30 cellular contexts compared by ENCODE assay signal in the genomic region with DNA sequence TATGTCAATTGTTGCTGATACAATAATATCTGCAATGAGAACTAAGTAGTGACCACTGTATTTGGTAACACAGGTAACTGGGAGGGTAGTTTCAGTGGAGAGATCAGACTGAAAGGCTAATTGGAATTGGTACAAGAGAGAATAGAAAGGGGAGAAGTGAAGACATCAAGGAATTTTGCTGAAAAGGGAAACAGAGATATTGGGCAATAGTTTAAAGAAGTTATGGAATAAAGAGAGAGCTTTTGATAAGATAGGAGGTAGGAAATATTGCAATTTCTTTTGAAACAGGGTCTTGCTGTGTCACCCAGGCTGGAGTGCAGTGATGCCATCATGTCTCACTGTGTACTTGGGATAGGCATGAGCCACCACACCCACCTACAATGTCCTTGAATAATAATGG. TPM values are rescaled to one million over a fixed set of nuclear protein-coding genes. Genes with fewer than 3 reads are reported as not detected.
"Had no signal": no experiment of that assay in that cellular context is flagged by ENCODE, and none has a peak within 500 bp of the region (broad histone marks: within the 10 kb centered on the region; RNA-seq: fewer than 3 reads in every experiment).

No MANE protein-coding gene starts in this region.

- H3K27me3 Mint-ChIP-seq: naive thymus-derived CD4-positive, alpha-beta T cell; progenitor cell of endocrine pancreas; stimulated activated memory B cell treated with anti-CD40 and anti-IgM and Interleukin-4, amounts not matched to agents 10 μg/mL and 1 μg/mL and 100 μg/mL, for 72 hours; stimulated activated naive CD8-positive, alpha-beta T cell treated with anti-CD3 and anti-CD28 coated beads, Interleukin-15, amount 100 ng/mL, for 72 hours had no signal

- H3K9me3 ChIP-seq: ovary, psoas muscle, sigmoid colon, suprapubic skin, testis, tibial artery, transverse colon, upper lobe of right lung, uterus had no signal

- H3K36me3 ChIP-seq: neural progenitor cell, ovary, sigmoid colon, suprapubic skin, tibial artery, transverse colon, upper lobe of right lung, uterus had no signal

- H3K27me3 ChIP-seq: neural progenitor cell, ovary, sigmoid colon, suprapubic skin, testis, tibial artery, transverse colon, upper lobe of right lung, uterus had no signal

- H3K27ac ChIP-seq: neural progenitor cell, ovary, parathyroid adenoma, psoas muscle, sigmoid colon, suprapubic skin, testis, tibial artery, transverse colon, upper lobe of right lung, uterus had no signal

- H3K9me3 Mint-ChIP-seq: nephron, neural progenitor cell, type B pancreatic cell had no signal

- H3K4me2 ChIP-seq: neural progenitor cell had no signal

- ATAC-seq: naive thymus-derived CD4-positive, alpha-beta T cell; natural killer cell; psoas muscle; right cardiac atrium; stimulated activated memory B cell treated with anti-CD40 and anti-IgM and Interleukin-4, amounts not matched to agents 10 μg/mL and 1 μg/mL and 100 μg/mL, for 72 hours; stimulated activated naive CD8-positive, alpha-beta T cell treated with anti-CD3 and anti-CD28 coated beads, Interleukin-15, amount 100 ng/mL, for 72 hours; stimulated activated naive CD8-positive, alpha-beta T cell treated with anti-CD3 and anti-CD28 coated beads, Interleukin-15, Interleukin-2, amounts not matched to agents 100 U/mL and 50 U/mL, for 24 hours; upper lobe of right lung had no signal

- H3K9ac ChIP-seq: neural progenitor cell, parathyroid adenoma had no signal

- H3K79me2 ChIP-seq: parathyroid adenoma had no signal

- H3K4me1 Mint-ChIP-seq: naive thymus-derived CD4-positive, alpha-beta T cell; natural killer cell; stimulated activated memory B cell treated with anti-CD40 and anti-IgM and Interleukin-4, amounts not matched to agents 10 μg/mL and 1 μg/mL and 100 μg/mL, for 72 hours; stimulated activated naive CD8-positive, alpha-beta T cell treated with anti-CD3 and anti-CD28 coated beads, Interleukin-15, amount 100 ng/mL, for 72 hours had no signal

- H3K4me1 ChIP-seq: parathyroid adenoma, psoas muscle, sigmoid colon, suprapubic skin, testis, tibial artery, transverse colon, upper lobe of right lung, uterus had no signal

- H3K36me3 Mint-ChIP-seq: naive thymus-derived CD4-positive, alpha-beta T cell; natural killer cell; neural progenitor cell; stimulated activated memory B cell treated with anti-CD40 and anti-IgM and Interleukin-4, amounts not matched to agents 10 μg/mL and 1 μg/mL and 100 μg/mL, for 72 hours; type B pancreatic cell had no signal

- H3K4me3 Mint-ChIP-seq: naive thymus-derived CD4-positive, alpha-beta T cell; natural killer cell; nephron; neural progenitor cell; stimulated activated memory B cell treated with anti-CD40 and anti-IgM and Interleukin-4, amounts not matched to agents 10 μg/mL and 1 μg/mL and 100 μg/mL, for 72 hours; stimulated activated naive CD8-positive, alpha-beta T cell treated with anti-CD3 and anti-CD28 coated beads, Interleukin-15, amount 100 ng/mL, for 72 hours; type B pancreatic cell had no signal

- H3K4me3 ChIP-seq: neural progenitor cell, ovary, psoas muscle, sigmoid colon, suprapubic skin, testis, tibial artery, transverse colon, upper lobe of right lung, uterus had no signal

- H2AFZ ChIP-seq: neural progenitor cell, parathyroid adenoma had no signal

- DNase-seq: naive thymus-derived CD4-positive, alpha-beta T cell; natural killer cell; occipital lobe; ovary; posterior cingulate gyrus; psoas muscle; right cardiac atrium; sigmoid colon; small intestine; stimulated activated CD4-positive, alpha-beta T cell treated with anti-CD3 and anti-CD28 coated beads, Interleukin-12 subunit alpha, Interleukin-12 subunit beta, amount 100 ng/mL, for 4 hours; stimulated activated CD4-positive, alpha-beta T cell treated with anti-CD3 and anti-CD28 coated beads, Interleukin-1b, Interleukin-23, amount 100 ng/mL, for 48 hours; stimulated activated CD4-positive, alpha-beta T cell treated with anti-CD3 and anti-CD28 coated beads, Interleukin-4, amount 100 ng/mL, for 1 hour; stimulated activated CD4-positive, alpha-beta T cell treated with anti-CD3 and anti-CD28 coated beads, Interleukin-4, amount 100 ng/mL, for 4 hours; stimulated activated CD8-positive, alpha-beta memory T cell treated with anti-CD3 and anti-CD28 coated beads, Interleukin-4, amount 100 ng/mL, for 48 hours; stimulated activated naive CD4-positive, alpha-beta T cell; stimulated activated naive CD8-positive, alpha-beta T cell treated with anti-CD3 and anti-CD28 coated beads, Interleukin-15, amount 100 ng/mL, for 72 hours; stimulated activated naive CD8-positive, alpha-beta T cell treated with anti-CD3 and anti-CD28 coated beads, Interleukin-15, Interleukin-2, amounts not matched to agents 100 U/mL and 50 U/mL, for 24 hours; substantia nigra; testis; tibial artery; transverse colon; upper lobe of right lung; uterus had no signal

- H3K27ac Mint-ChIP-seq: naive thymus-derived CD4-positive, alpha-beta T cell; natural killer cell; nephron; neural progenitor cell; progenitor cell of endocrine pancreas; stimulated activated memory B cell treated with anti-CD40 and anti-IgM and Interleukin-4, amounts not matched to agents 10 μg/mL and 1 μg/mL and 100 μg/mL, for 72 hours; stimulated activated naive CD8-positive, alpha-beta T cell treated with anti-CD3 and anti-CD28 coated beads, Interleukin-15, amount 100 ng/mL, for 72 hours; type B pancreatic cell had no signal

RNA-seq across cellular contexts. Expression of gene CDH11, which starts 26.9 kb away (rescaled TPM):
- total RNA-seq: naive thymus-derived CD4-positive, alpha-beta T cell; natural killer cell had no signal
- polyA plus RNA-seq: naive thymus-derived CD4-positive, alpha-beta T cell had no signal
